ENCODE assay signal across 1 cellular context in the genomic region with DNA sequence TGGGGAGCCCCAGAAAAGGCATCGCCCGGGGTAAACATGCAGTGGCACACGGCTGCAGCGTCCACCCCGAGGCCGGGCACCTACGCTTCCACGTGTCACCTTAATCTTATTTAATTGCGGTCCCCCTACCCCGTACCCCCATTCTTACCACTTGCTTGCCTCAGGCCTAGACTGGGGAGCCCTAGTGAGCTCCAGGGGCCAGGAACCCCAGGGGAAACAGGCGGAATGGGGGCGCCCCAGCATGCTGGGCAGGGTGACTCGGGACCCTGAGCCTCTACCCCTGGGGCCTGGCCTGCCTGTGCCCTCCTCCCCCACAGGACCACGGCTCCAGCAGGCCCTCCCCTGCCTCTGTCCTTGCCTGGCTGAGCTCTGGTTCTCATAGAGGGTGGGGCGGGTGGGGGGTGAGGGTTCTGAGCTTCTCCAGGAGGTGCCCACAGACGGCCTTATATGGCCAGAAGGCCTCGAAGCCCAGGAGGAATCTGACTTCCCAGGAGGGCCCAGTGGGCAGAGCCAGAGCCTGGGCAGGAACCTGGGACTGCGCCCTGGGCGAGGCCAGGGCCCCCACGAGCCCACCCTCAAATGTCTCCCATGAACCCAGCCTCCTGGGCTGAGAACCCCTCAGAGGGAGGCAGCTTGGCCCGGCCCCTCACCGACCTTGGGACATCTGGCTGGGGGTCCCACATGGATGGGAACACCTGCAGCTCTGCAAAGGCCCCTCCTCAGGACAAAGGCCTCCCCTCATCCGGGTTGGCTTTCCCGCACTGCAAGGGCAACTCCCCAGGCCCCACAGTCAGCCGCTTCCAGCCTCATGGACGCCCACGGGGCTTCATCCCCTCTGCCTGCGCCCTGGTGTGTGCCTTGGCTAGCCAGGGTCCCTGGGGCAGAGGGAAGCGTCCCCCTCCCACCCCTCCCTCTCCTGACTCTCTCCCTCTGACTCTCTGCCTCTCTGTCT.
TF ChIP-seq lines count a peak whose summit lies in the region.

No MANE protein-coding gene starts in this region.

TF ChIP-seq in HepG2, 621 proteins besides CTCF, POLR2A, EP300 and RAD21 (continued from another document and continues in another):
- TF ChIP-seq, protein P1, sequence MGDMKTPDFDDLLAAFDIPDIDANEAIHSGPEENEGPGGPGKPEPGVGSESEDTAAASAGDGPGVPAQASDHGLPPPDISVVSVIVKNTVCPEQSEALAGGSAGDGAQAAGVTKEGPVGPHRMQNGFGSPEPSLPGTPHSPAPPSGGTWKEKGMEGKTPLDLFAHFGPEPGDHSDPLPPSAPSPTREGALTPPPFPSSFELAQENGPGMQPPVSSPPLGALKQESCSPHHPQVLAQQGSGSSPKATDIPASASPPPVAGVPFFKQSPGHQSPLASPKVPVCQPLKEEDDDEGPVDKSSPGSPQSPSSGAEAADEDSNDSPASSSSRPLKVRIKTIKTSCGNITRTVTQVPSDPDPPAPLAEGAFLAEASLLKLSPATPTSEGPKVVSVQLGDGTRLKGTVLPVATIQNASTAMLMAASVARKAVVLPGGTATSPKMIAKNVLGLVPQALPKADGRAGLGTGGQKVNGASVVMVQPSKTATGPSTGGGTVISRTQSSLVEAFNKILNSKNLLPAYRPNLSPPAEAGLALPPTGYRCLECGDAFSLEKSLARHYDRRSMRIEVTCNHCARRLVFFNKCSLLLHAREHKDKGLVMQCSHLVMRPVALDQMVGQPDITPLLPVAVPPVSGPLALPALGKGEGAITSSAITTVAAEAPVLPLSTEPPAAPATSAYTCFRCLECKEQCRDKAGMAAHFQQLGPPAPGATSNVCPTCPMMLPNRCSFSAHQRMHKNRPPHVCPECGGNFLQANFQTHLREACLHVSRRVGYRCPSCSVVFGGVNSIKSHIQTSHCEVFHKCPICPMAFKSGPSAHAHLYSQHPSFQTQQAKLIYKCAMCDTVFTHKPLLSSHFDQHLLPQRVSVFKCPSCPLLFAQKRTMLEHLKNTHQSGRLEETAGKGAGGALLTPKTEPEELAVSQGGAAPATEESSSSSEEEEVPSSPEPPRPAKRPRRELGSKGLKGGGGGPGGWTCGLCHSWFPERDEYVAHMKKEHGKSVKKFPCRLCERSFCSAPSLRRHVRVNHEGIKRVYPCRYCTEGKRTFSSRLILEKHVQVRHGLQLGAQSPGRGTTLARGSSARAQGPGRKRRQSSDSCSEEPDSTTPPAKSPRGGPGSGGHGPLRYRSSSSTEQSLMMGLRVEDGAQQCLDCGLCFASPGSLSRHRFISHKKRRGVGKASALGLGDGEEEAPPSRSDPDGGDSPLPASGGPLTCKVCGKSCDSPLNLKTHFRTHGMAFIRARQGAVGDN (CRISPR knock-in tag; IDR thresholded peaks at IDR 0.05), result no peak
- TF ChIP-seq KAT7 (CRISPR knock-in tag; IDR thresholded peaks at IDR 0.05; ENCODE audit: borderline replicate concordance) (no peak), ZNF432 (CRISPR knock-in tag; IDR thresholded peaks at IDR 0.05; ENCODE audit: borderline replicate concordance) (no peak), HIVEP1 (CRISPR knock-in tag; IDR thresholded peaks at IDR 0.05) (no peak), TARDBP (CRISPR knock-in tag; IDR thresholded peaks at IDR 0.05) (no peak), SOX6 (IDR thresholded peaks at IDR 0.05) (no peak), SOX6 (CRISPR knock-in tag; IDR thresholded peaks at IDR 0.05) (no peak), NCOA1 (CRISPR knock-in tag; IDR thresholded peaks at IDR 0.05) (no peak), ZNF75D (CRISPR knock-in tag; IDR thresholded peaks at IDR 0.05; ENCODE audit: borderline replicate concordance) (no peak), ZEB1 (IDR thresholded peaks at IDR 0.05; ENCODE audit: insufficient replicate concordance, low read depth) (no peak), ZNF468 (CRISPR knock-in tag; IDR thresholded peaks at IDR 0.05) (no peak), FOXJ3 (CRISPR knock-in tag; IDR thresholded peaks at IDR 0.05; ENCODE audit: borderline replicate concordance) (no peak), U2AF2 (IDR thresholded peaks at IDR 0.05; ENCODE audit: low read depth, low read length) (no peak), ERF (CRISPR knock-in tag; IDR thresholded peaks at IDR 0.05) (no peak), MAF1 (CRISPR knock-in tag; IDR thresholded peaks at IDR 0.05; ENCODE audit: borderline replicate concordance) (no peak), KDM4B (CRISPR knock-in tag; IDR thresholded peaks at IDR 0.05) (no peak), ELF3 (CRISPR knock-in tag; IDR thresholded peaks at IDR 0.05) (no peak), SMARCC2 (IDR thresholded peaks at IDR 0.05) (no peak), MED1 (CRISPR knock-in tag; IDR thresholded peaks at IDR 0.05) (0 out of 2 replicates have a peak, but pooled peaks have one; percentile 18), ZNF703 (CRISPR knock-in tag; IDR thresholded peaks at IDR 0.05; ENCODE audit: borderline replicate concordance) (no peak), CREM (IDR thresholded peaks at IDR 0.05) (no peak), CREM (CRISPR knock-in tag; IDR thresholded peaks at IDR 0.05) (no peak), POLR2G (IDR thresholded peaks at IDR 0.05; ENCODE audit: low read depth, low read length) (peak; percentile 30; the same call in 1 of the 2 replicates), PCBP1 (IDR thresholded peaks at IDR 0.05; ENCODE audit: borderline replicate concordance, low read depth, low read length) (0 out of 2 replicates have a peak, but pooled peaks have one; percentile 38), EED (CRISPR knock-in tag; IDR thresholded peaks at IDR 0.05) (no peak), ZFY (CRISPR knock-in tag; IDR thresholded peaks at IDR 0.05) (0 out of 2 replicates have a peak, but pooled peaks have one; percentile 30)
- TF ChIP-seq, protein P2, sequence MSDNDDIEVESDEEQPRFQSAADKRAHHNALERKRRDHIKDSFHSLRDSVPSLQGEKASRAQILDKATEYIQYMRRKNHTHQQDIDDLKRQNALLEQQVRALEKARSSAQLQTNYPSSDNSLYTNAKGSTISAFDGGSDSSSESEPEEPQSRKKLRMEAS (IDR thresholded peaks at IDR 0.05), result no peak
- TF ChIP-seq, protein P3, sequence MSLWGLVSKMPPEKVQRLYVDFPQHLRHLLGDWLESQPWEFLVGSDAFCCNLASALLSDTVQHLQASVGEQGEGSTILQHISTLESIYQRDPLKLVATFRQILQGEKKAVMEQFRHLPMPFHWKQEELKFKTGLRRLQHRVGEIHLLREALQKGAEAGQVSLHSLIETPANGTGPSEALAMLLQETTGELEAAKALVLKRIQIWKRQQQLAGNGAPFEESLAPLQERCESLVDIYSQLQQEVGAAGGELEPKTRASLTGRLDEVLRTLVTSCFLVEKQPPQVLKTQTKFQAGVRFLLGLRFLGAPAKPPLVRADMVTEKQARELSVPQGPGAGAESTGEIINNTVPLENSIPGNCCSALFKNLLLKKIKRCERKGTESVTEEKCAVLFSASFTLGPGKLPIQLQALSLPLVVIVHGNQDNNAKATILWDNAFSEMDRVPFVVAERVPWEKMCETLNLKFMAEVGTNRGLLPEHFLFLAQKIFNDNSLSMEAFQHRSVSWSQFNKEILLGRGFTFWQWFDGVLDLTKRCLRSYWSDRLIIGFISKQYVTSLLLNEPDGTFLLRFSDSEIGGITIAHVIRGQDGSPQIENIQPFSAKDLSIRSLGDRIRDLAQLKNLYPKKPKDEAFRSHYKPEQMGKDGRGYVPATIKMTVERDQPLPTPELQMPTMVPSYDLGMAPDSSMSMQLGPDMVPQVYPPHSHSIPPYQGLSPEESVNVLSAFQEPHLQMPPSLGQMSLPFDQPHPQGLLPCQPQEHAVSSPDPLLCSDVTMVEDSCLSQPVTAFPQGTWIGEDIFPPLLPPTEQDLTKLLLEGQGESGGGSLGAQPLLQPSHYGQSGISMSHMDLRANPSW (CRISPR knock-in tag; IDR thresholded peaks at IDR 0.05; ENCODE audit: borderline replicate concordance), result no peak
- TF ChIP-seq, protein P4, sequence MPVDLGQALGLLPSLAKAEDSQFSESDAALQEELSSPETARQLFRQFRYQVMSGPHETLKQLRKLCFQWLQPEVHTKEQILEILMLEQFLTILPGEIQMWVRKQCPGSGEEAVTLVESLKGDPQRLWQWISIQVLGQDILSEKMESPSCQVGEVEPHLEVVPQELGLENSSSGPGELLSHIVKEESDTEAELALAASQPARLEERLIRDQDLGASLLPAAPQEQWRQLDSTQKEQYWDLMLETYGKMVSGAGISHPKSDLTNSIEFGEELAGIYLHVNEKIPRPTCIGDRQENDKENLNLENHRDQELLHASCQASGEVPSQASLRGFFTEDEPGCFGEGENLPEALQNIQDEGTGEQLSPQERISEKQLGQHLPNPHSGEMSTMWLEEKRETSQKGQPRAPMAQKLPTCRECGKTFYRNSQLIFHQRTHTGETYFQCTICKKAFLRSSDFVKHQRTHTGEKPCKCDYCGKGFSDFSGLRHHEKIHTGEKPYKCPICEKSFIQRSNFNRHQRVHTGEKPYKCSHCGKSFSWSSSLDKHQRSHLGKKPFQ (CRISPR knock-in tag; IDR thresholded peaks at IDR 0.05; ENCODE audit: insufficient replicate concordance), result no peak
- TF ChIP-seq, protein P5, sequence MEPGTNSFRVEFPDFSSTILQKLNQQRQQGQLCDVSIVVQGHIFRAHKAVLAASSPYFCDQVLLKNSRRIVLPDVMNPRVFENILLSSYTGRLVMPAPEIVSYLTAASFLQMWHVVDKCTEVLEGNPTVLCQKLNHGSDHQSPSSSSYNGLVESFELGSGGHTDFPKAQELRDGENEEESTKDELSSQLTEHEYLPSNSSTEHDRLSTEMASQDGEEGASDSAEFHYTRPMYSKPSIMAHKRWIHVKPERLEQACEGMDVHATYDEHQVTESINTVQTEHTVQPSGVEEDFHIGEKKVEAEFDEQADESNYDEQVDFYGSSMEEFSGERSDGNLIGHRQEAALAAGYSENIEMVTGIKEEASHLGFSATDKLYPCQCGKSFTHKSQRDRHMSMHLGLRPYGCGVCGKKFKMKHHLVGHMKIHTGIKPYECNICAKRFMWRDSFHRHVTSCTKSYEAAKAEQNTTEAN (CRISPR knock-in tag; conservative IDR thresholded peaks at IDR 0.05), result no peak
- TF ChIP-seq, protein P6, sequence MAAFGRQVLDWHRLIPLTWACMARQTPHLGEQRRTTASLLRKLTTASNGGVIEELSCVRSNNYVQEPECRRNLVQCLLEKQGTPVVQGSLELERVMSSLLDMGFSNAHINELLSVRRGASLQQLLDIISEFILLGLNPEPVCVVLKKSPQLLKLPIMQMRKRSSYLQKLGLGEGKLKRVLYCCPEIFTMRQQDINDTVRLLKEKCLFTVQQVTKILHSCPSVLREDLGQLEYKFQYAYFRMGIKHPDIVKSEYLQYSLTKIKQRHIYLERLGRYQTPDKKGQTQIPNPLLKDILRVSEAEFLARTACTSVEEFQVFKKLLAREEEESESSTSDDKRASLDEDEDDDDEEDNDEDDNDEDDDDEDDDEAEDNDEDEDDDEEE (CRISPR knock-in tag; IDR thresholded peaks at IDR 0.05), result no peak
- TF ChIP-seq, protein P7, sequence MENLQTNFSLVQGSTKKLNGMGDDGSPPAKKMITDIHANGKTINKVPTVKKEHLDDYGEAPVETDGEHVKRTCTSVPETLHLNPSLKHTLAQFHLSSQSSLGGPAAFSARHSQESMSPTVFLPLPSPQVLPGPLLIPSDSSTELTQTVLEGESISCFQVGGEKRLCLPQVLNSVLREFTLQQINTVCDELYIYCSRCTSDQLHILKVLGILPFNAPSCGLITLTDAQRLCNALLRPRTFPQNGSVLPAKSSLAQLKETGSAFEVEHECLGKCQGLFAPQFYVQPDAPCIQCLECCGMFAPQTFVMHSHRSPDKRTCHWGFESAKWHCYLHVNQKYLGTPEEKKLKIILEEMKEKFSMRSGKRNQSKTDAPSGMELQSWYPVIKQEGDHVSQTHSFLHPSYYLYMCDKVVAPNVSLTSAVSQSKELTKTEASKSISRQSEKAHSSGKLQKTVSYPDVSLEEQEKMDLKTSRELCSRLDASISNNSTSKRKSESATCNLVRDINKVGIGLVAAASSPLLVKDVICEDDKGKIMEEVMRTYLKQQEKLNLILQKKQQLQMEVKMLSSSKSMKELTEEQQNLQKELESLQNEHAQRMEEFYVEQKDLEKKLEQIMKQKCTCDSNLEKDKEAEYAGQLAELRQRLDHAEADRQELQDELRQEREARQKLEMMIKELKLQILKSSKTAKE (CRISPR knock-in tag; IDR thresholded peaks at IDR 0.05; ENCODE audit: borderline replicate concordance), result no peak
- TF ChIP-seq, protein P8, sequence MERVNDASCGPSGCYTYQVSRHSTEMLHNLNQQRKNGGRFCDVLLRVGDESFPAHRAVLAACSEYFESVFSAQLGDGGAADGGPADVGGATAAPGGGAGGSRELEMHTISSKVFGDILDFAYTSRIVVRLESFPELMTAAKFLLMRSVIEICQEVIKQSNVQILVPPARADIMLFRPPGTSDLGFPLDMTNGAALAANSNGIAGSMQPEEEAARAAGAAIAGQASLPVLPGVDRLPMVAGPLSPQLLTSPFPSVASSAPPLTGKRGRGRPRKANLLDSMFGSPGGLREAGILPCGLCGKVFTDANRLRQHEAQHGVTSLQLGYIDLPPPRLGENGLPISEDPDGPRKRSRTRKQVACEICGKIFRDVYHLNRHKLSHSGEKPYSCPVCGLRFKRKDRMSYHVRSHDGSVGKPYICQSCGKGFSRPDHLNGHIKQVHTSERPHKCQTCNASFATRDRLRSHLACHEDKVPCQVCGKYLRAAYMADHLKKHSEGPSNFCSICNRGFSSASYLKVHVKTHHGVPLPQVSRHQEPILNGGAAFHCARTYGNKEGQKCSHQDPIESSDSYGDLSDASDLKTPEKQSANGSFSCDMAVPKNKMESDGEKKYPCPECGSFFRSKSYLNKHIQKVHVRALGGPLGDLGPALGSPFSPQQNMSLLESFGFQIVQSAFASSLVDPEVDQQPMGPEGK (CRISPR knock-in tag; IDR thresholded peaks at IDR 0.05), result peak; percentile 34; the same call in 1 of the 2 replicates
- TF ChIP-seq, protein P9, sequence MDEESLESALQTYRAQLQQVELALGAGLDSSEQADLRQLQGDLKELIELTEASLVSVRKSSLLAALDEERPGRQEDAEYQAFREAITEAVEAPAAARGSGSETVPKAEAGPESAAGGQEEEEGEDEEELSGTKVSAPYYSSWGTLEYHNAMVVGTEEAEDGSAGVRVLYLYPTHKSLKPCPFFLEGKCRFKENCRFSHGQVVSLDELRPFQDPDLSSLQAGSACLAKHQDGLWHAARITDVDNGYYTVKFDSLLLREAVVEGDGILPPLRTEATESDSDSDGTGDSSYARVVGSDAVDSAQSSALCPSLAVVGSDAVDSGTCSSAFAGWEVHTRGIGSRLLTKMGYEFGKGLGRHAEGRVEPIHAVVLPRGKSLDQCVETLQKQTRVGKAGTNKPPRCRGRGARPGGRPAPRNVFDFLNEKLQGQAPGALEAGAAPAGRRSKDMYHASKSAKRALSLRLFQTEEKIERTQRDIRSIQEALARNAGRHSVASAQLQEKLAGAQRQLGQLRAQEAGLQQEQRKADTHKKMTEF (CRISPR knock-in tag; IDR thresholded peaks at IDR 0.05), result no peak
- TF ChIP-seq, protein P10, sequence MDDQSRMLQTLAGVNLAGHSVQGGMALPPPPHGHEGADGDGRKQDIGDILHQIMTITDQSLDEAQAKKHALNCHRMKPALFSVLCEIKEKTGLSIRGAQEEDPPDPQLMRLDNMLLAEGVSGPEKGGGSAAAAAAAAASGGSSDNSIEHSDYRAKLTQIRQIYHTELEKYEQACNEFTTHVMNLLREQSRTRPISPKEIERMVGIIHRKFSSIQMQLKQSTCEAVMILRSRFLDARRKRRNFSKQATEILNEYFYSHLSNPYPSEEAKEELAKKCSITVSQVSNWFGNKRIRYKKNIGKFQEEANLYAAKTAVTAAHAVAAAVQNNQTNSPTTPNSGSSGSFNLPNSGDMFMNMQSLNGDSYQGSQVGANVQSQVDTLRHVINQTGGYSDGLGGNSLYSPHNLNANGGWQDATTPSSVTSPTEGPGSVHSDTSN (CRISPR knock-in tag; IDR thresholded peaks at IDR 0.05; ENCODE audit: borderline replicate concordance), result no peak
